15 cellular contexts compared by ENCODE assay signal in genomic region chr1:221823149-221823548, GRCh38.
A peak's percentile ranks its signal among the peaks of the same experiment; 100 is the strongest.
DNase-seq lines count a peak whose midpoint lies in the region; ATAC-seq, FAIRE-seq and TF ChIP-seq lines count a peak whose summit lies in the region.
"Had no signal": no experiment of that assay in that cellular context is flagged by ENCODE, and none has a peak within 500 bp of the region (broad histone marks: within the 10 kb centered on the region; RNA-seq: fewer than 3 reads in every experiment).

No MANE protein-coding gene starts in this region.

- H3K27me3 ChIP-seq in CD8-positive, alpha-beta T cell (ENCODE audit: insufficient read depth, low read length) = no peaks in the 10 kb centered on the region
- H3K27me3 ChIP-seq: BE2C had no signal

- CTCF ChIA-PET in CD8-positive, alpha-beta T cell (lab: Charles Lee) = no interaction called here

- intact Hi-C loops in CD8-positive, alpha-beta T cell (cut with DNase I, micrococcal nuclease) = no loop called here

- DNase-seq in GM18507 (ENCODE audit: extremely low spot score, insufficient read length, low read depth) (no peak), cerebellar nuclear complex (lab: John Stamatoyannopoulos, UW) (no peak), NCI-H2171 treated with DMSO at 0.1 percent for 48 hours (lab: John Stamatoyannopoulos, UW) (no peak), Ammon's horn (ENCODE audit: low spot score) (no peak)
- no peak for DNase-seq in CD8-positive, alpha-beta T cell
- DNase-seq: BE2C, GF-D8, HCEC 1CT, Karpas-422, NCI-H2227 treated with DMSO at 0.1 percent for 48 hours had no signal

- ATAC-seq in GM19452 (IDR thresholded peaks at IDR 0.05; ENCODE audit: unreplicated experiment) (peak; percentile 72), HG02884 (IDR thresholded peaks at IDR 0.05; ENCODE audit: unreplicated experiment) (peak; percentile 67), HG03558 (IDR thresholded peaks at IDR 0.05; ENCODE audit: extremely low read depth, unreplicated experiment) (peak; percentile 60)
- ATAC-seq in CD8-positive, alpha-beta T cell = no peak
- ATAC-seq: WTC11 had no signal

- no peaks in the 10 kb centered on the region for H3K36me3 ChIP-seq in CD8-positive, alpha-beta T cell (ENCODE audit: insufficient read depth, low read length)
- H3K36me3 ChIP-seq: BE2C had no signal

- H3K9me3 Mint-ChIP-seq in CD8-positive, alpha-beta T cell = no peaks in the 10 kb centered on the region

- no peak overlapping the region for H3K27ac ChIP-seq in CD8-positive, alpha-beta T cell (ENCODE audit: low read depth, low read length)

- H3K4me3 Mint-ChIP-seq in CD8-positive, alpha-beta T cell = no peak overlapping the region
- H3K4me3 Mint-ChIP-seq: neural crest cell, WTC11 had no signal

- peak; percentile 86 for FAIRE-seq in GM18507 (lab: Jason Lieb, UNC)

- no peaks in the 10 kb centered on the region for H3K27me3 Mint-ChIP-seq in CD8-positive, alpha-beta T cell (ENCODE audit: low read depth)

- no peaks in the 10 kb centered on the region for H3K9me3 ChIP-seq in CD8-positive, alpha-beta T cell (ENCODE audit: low read length)
- H3K9me3 ChIP-seq: BE2C had no signal

- TF ChIP-seq CTCF in CD8-positive, alpha-beta T cell (IDR thresholded peaks at IDR 0.05) = no peak

- H3K4me3 ChIP-seq in CD8-positive, alpha-beta T cell (ENCODE audit: low read depth, low read length) = no peak overlapping the region

- H3K4me1 Mint-ChIP-seq in CD8-positive, alpha-beta T cell (ENCODE audit: low read depth) = peaks cover 19% of the 10 kb centered on the region

- no peak overlapping the region for H3K27ac Mint-ChIP-seq in CD8-positive, alpha-beta T cell
- H3K27ac Mint-ChIP-seq: WTC11 had no signal

- no peaks in the 10 kb centered on the region for H3K36me3 Mint-ChIP-seq in CD8-positive, alpha-beta T cell

- POLR2A ChIA-PET in CD8-positive, alpha-beta T cell (lab: Charles Lee) = no interaction called here

- H3K4me1 ChIP-seq in CD8-positive, alpha-beta T cell (ENCODE audit: insufficient read depth, low read length) = peaks cover 9% of the 10 kb centered on the region
